9 cellular contexts compared by ENCODE assay signal in the genomic region with DNA sequence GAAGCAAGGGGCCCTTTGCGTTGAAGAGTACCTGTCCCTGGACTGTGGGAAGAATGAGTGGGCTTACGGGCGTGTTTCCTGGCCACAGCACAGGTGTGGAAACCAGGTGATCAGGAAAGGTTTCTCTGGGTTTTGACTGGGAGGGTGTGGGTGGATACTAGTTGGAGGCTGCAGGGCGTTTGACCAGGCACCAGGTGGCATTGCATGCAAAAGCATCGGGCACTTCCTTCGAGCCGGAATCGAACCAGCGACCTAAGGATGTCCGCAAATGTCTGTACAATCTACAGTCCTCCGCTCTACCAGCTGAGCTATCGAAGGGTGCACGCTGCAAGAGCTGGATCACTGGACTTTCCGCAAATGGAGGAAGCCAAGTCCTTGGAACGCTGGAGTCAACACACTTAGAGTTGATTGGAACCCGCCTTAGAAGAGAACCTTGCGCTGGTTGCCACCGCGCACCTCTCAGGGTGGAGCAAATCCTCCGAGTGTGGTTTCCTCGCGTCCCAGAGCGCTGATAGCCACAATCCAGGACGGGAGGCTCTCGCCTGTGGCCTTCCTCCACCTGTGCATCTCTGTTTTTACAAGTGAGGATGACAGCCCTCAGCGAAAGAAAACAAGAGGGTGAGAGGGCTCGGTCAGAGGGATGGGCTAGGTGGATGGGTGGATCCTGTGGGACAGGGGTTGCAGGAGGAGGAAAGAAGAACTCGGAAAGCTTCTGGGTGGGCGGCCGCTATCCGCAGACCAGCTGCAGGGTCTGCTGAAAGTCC. TPM values are rescaled to one million over a fixed set of nuclear protein-coding genes. Genes with fewer than 3 reads are reported as not detected.
A peak's percentile ranks its signal among the peaks of the same experiment; 100 is the strongest.
DNase-seq lines count a peak whose midpoint lies in the region; ATAC-seq and TF ChIP-seq lines count a peak whose summit lies in the region.
"Had no signal": no experiment of that assay in that cellular context is flagged by ENCODE, and none has a peak within 500 bp of the region (broad histone marks: within the 10 kb centered on the region; RNA-seq: fewer than 3 reads in every experiment).

No MANE protein-coding gene starts in this region.

- WGBS in spleen, 5 donors: 2 to 3% (median 3%) methylated on average over 31 of the region's 31 CpGs

- peaks cover 40% of the 10 kb centered on the region for H3K4me1 Mint-ChIP-seq in CD14-positive monocyte
- peaks cover 31% of the 10 kb centered on the region for H3K4me1 Mint-ChIP-seq in T-helper 1 cell treated with Interleukin-12 subunit alpha and Interleukin-12 subunit beta and Interleukin-4 antibody, amounts not matched to agents 30 μg/mL and 1 μg/mL, for 36 hours (ENCODE audit: low read depth)

- H3K27me3 Mint-ChIP-seq in CD14-positive monocyte (ENCODE audit: low read depth in 3 of 3): peaks cover 12 to 25% (median 20%) of the 10 kb centered on the region in 3 donors
- peaks cover 9% of the 10 kb centered on the region for H3K27me3 Mint-ChIP-seq in T-helper 1 cell treated with Interleukin-12 subunit alpha and Interleukin-12 subunit beta and Interleukin-4 antibody, amounts not matched to agents 30 μg/mL and 1 μg/mL, for 36 hours (ENCODE audit: low read depth)

- DNase-seq in CD14-positive monocyte (ENCODE audit: low spot score) (peak; percentile 80), ascending aorta (ENCODE audit: low spot score in 2 of 2) (peak in 1 of 2 donors; percentile 76), spleen (peak; percentile 90), HuH-7.5 (ENCODE audit: low spot score) (no peak)

- no peaks in the 10 kb centered on the region for H3K36me3 Mint-ChIP-seq in CD14-positive monocyte
- peaks cover 4% of the 10 kb centered on the region for H3K36me3 Mint-ChIP-seq in T-helper 1 cell treated with Interleukin-12 subunit alpha and Interleukin-12 subunit beta and Interleukin-4 antibody, amounts not matched to agents 30 μg/mL and 1 μg/mL, for 36 hours (ENCODE audit: low read depth)

- H3K27ac ChIP-seq in HUES6 (ENCODE audit: low read depth, low read length): no peak overlapping the region
- no peak overlapping the region for H3K27ac ChIP-seq in ascending aorta
- no peak overlapping the region for H3K27ac ChIP-seq in iPS-20b (ENCODE audit: low read length)
- peak overlapping the region in 4 of 8 donors; percentile 3 to 51 (median 19) for H3K27ac ChIP-seq in spleen

- peak; percentile 73 for TF ChIP-seq CTCF in CD14-positive monocyte (IDR thresholded peaks at IDR 0.05)
- TF ChIP-seq CTCF in ascending aorta (IDR thresholded peaks at IDR 0.05): peak; percentile 24 to 47 (median 35)
- peak; percentile 53 to 83 (median 77) for TF ChIP-seq CTCF in spleen (IDR thresholded peaks at IDR 0.05 in 8 of 11, conservative IDR thresholded peaks at IDR 0.05 in 3 of 11)

- TF ChIP-seq POLR2A in spleen (IDR thresholded peaks at IDR 0.05): no peak

- H3K9ac ChIP-seq in HUES6 (ENCODE audit: low read length) (peak overlapping the region; percentile 28), iPS-20b (ENCODE audit: low read depth, low read length) (peak overlapping the region; percentile 47; the same call in 1 of the 2 replicates)

- H3K4me3 ChIP-seq in HUES6 (ENCODE audit: low read depth, low read length) (peak overlapping the region; percentile 73), ascending aorta (peak overlapping the region; percentile 41 to 56), iPS-20b (ENCODE audit: low read length) (peak overlapping the region; percentile 80), spleen (peak overlapping the region; percentile 20 to 71 (median 39))

- intact Hi-C loops in CD14-positive monocyte (cut with micrococcal nuclease): no loop called here
- intact Hi-C loops in ascending aorta (cut with DNase I): loop anchor here (2.0 kb wide), 1 partner anchor 28 kb away; no protein-coding TSS in a partner anchor
- intact Hi-C loops in spleen (cut with DNase I; ENCODE audit: low total_unique reads): no loop called here

- H3K27me3 ChIP-seq in HUES6 (ENCODE audit: control insufficient read depth, insufficient read depth, low read length) (0 out of 2 replicates have a peak, but pooled peaks cover 5% of the 10 kb centered on the region), ascending aorta (peaks cover 5% of the 10 kb centered on the region), iPS-20b (ENCODE audit: insufficient read depth, low read length) (peaks cover 43% of the 10 kb centered on the region), spleen (replicated peaks in 1 of 7) (peaks cover 0 to 62% (median 16%) of the 10 kb centered on the region in 7 donors)

- no peaks in the 10 kb centered on the region for H3K9me3 ChIP-seq in HUES6 (ENCODE audit: control insufficient read depth, insufficient read depth, low read depth, low read length)
- no peaks in the 10 kb centered on the region for H3K9me3 ChIP-seq in ascending aorta
- H3K9me3 ChIP-seq in iPS-20b (ENCODE audit: insufficient read depth, low read depth, low read length): no peaks in the 10 kb centered on the region
- no peaks in the 10 kb centered on the region for H3K9me3 ChIP-seq in spleen

- ATAC-seq in GM19463 (IDR thresholded peaks at IDR 0.05; ENCODE audit: unreplicated experiment): peak; percentile 60

- H3K4me1 ChIP-seq in HUES6 (ENCODE audit: control insufficient read depth, insufficient read depth, low read length) (0 out of 2 replicates have a peak, but pooled peaks cover 2% of the 10 kb centered on the region), ascending aorta (peaks cover 0 to 8% of the 10 kb centered on the region in 2 donors), iPS-20b (ENCODE audit: insufficient read depth, low read length) (peaks cover 1% of the 10 kb centered on the region; the same call in 1 of the 2 replicates), spleen (peaks cover 0 to 48% (median 26%) of the 10 kb centered on the region in 6 donors)

- no peaks in the 10 kb centered on the region for H3K9me3 Mint-ChIP-seq in CD14-positive monocyte
- H3K9me3 Mint-ChIP-seq in T-helper 1 cell treated with Interleukin-12 subunit alpha and Interleukin-12 subunit beta and Interleukin-4 antibody, amounts not matched to agents 30 μg/mL and 1 μg/mL, for 36 hours: peaks cover 3% of the 10 kb centered on the region

- H3K36me3 ChIP-seq in HUES6 (ENCODE audit: control insufficient read depth, insufficient read depth, low read length) (no peaks in the 10 kb centered on the region), ascending aorta (no peaks in the 10 kb centered on the region), iPS-20b (ENCODE audit: insufficient read depth, low read depth, low read length) (no peaks in the 10 kb centered on the region), spleen (no peaks in the 10 kb centered on the region)

- peak overlapping the region in 3 of 7 donors; percentile 22 to 70 (median 38) for H3K27ac Mint-ChIP-seq in CD14-positive monocyte
- peak overlapping the region; percentile 27 for H3K27ac Mint-ChIP-seq in T-helper 1 cell treated with Interleukin-12 subunit alpha and Interleukin-12 subunit beta and Interleukin-4 antibody, amounts not matched to agents 30 μg/mL and 1 μg/mL, for 36 hours

- H3K4me3 Mint-ChIP-seq in CD14-positive monocyte: peak overlapping the region; percentile 91 to 95
- H3K4me3 Mint-ChIP-seq in T-helper 1 cell treated with Interleukin-12 subunit alpha and Interleukin-12 subunit beta and Interleukin-4 antibody, amounts not matched to agents 30 μg/mL and 1 μg/mL, for 36 hours: peak overlapping the region; percentile 79

RNA-seq across cellular contexts. Expression of a gene that starts 21.2 kb away (rescaled TPM):
- polyA plus RNA-seq in CD14-positive monocyte (10 to 100 TPM; 49.1 to 85.8 TPM), spleen (10 to 100 TPM in 1 of 3 donors, 1 to 10 TPM in 2; 7.6 to 15.6 (median 8.4) TPM)
- total RNA-seq in ascending aorta (23.2 TPM), spleen (10 to 100 TPM in 3 of 7 donors, 1 to 10 TPM in 3, under 1 TPM in 1; 0.89 to 19.9 (median 9.8) TPM)

RNA-seq across cellular contexts. Expression of a gene that starts 21.7 kb away (rescaled TPM):
- polyA plus RNA-seq in CD14-positive monocyte: not detected
- not detected for total RNA-seq in ascending aorta
- total RNA-seq in spleen: under 1 TPM in 2 of 7 donors, not detected in 5; 0.27 to 0.77 TPM
- under 1 TPM in 1 of 3 donors, not detected in 2; 0.10 TPM for polyA plus RNA-seq in spleen
- polyA plus RNA-seq: adipose tissue had no signal

RNA-seq across cellular contexts. Expression of a gene that starts 25.4 kb away (rescaled TPM):
- 10 to 100 TPM; 31.4 to 55.7 TPM for polyA plus RNA-seq in CD14-positive monocyte
- 4.2 TPM for total RNA-seq in ascending aorta
- 10 to 100 TPM in 1 of 7 donors, 1 to 10 TPM in 6; 1.6 to 10.2 (median 4.8) TPM for total RNA-seq in spleen
- 1 to 10 TPM; 3.1 to 7.2 (median 3.9) TPM for polyA plus RNA-seq in spleen
